In the genomic region with DNA sequence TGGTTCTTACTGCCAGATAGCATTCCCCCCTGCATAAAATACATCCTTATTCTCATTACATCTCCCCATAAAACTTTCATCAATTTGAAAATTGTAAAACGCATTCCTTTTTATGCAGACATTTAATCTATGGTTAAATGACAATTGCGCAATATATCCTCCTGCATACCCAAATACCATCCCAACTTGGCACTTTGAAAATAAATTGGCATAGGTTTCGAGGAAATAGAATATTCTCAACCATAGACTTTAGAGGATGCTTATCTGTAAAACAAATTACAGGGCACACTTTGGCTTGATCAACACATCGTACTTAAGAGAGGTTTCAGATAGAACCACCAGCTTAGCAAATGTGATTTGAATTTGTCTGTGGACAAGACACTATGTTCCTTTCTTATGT, we compare ENCODE assay signal across 22 cellular contexts. TPM values are rescaled to one million over a fixed set of nuclear protein-coding genes. Genes with fewer than 3 reads are reported as not detected.
"Had no signal": no experiment of that assay in that cellular context is flagged by ENCODE, and none has a peak within 500 bp of the region (broad histone marks: within the 10 kb centered on the region; RNA-seq: fewer than 3 reads in every experiment).

No MANE protein-coding gene starts in this region.

- H3K4me1 Mint-ChIP-seq: activated naive CD4-positive, alpha-beta T cell treated with anti-CD3 and anti-CD28 coated beads, Interleukin-2, amount 50 U/mL, for 24 hours; memory B cell; naive thymus-derived CD8-positive, alpha-beta T cell had no signal

- DNase-seq: activated CD4-positive, alpha-beta T cell treated with anti-CD3 and anti-CD28 coated beads, Interleukin-2, amount 50 U/mL, for 4 hours; activated gamma-delta T cell; adrenal gland; cerebellar nuclear complex; effector CD8-positive, alpha-beta T cell; esophagus squamous epithelium; left ventricle myocardium superior; mucosa of descending colon; naive thymus-derived CD8-positive, alpha-beta T cell; retina; stimulated activated CD4-positive, alpha-beta T cell treated with anti-CD3 and anti-CD28 coated beads, Interleukin-2, amount 100 ng/mL, for 24 hours; stimulated activated naive CD8-positive, alpha-beta T cell treated with anti-CD3 and anti-CD28 coated beads, Interleukin-15, Interleukin-2, amounts not matched to agents 100 U/mL and 50 U/mL, for 24 hours; substantia nigra; T-helper 2 cell; tibial artery; WERI-Rb-1 had no signal

- H3K9me3 Mint-ChIP-seq: activated naive CD4-positive, alpha-beta T cell treated with anti-CD3 and anti-CD28 coated beads, Interleukin-2, amount 50 U/mL, for 24 hours; memory B cell had no signal

- H3K9me3 ChIP-seq: adrenal gland, mucosa of descending colon, neutrophil, tibial artery had no signal

- H3K4me3 ChIP-seq: adrenal gland, esophagus squamous epithelium, mucosa of descending colon, tibial artery had no signal

- ATAC-seq: left ventricle myocardium superior; mucosa of descending colon; naive thymus-derived CD8-positive, alpha-beta T cell; stimulated activated naive CD8-positive, alpha-beta T cell treated with anti-CD3 and anti-CD28 coated beads, Interleukin-15, Interleukin-2, amounts not matched to agents 100 U/mL and 50 U/mL, for 24 hours had no signal

- H3K9ac ChIP-seq: parathyroid adenoma had no signal

- H3K27me3 Mint-ChIP-seq: dendritic cell treated with granulocyte-macrophage colony-stimulating factor and Interleukin-4, amounts not matched to agents 40 ng/mL and 50 ng/mL, for 4 days had no signal

- H3K4me1 ChIP-seq: adrenal gland, parathyroid adenoma had no signal

- H3K4me3 Mint-ChIP-seq: activated naive CD4-positive, alpha-beta T cell treated with anti-CD3 and anti-CD28 coated beads, Interleukin-2, amount 50 U/mL, for 24 hours; dendritic cell treated with granulocyte-macrophage colony-stimulating factor and Interleukin-4, amounts not matched to agents 40 ng/mL and 50 ng/mL, for 4 days; memory B cell; naive thymus-derived CD8-positive, alpha-beta T cell had no signal

- H3K36me3 Mint-ChIP-seq: activated naive CD4-positive, alpha-beta T cell treated with anti-CD3 and anti-CD28 coated beads, Interleukin-2, amount 50 U/mL, for 24 hours; memory B cell; naive thymus-derived CD8-positive, alpha-beta T cell had no signal

- H3K27ac ChIP-seq: adrenal gland, esophagus squamous epithelium, neutrophil, parathyroid adenoma, tibial artery, WERI-Rb-1 had no signal

- H3K36me3 ChIP-seq: adrenal gland, esophagus squamous epithelium, neutrophil, tibial artery, WERI-Rb-1 had no signal

- H3K27ac Mint-ChIP-seq: activated naive CD4-positive, alpha-beta T cell treated with anti-CD3 and anti-CD28 coated beads, Interleukin-2, amount 50 U/mL, for 24 hours; dendritic cell treated with granulocyte-macrophage colony-stimulating factor and Interleukin-4, amounts not matched to agents 40 ng/mL and 50 ng/mL, for 4 days; memory B cell; naive thymus-derived CD8-positive, alpha-beta T cell had no signal

- FAIRE-seq: bronchial epithelial cell had no signal

- H3K79me2 ChIP-seq: parathyroid adenoma had no signal

- H3K27me3 ChIP-seq: adrenal gland, esophagus squamous epithelium, neutrophil, tibial artery had no signal

- H2AFZ ChIP-seq: parathyroid adenoma had no signal

RNA-seq across cellular contexts. Expression of gene CAVIN2, which starts 31.0 kb away (rescaled TPM):
- total RNA-seq: naive thymus-derived CD8-positive, alpha-beta T cell had no signal
- polyA plus RNA-seq: naive thymus-derived CD8-positive, alpha-beta T cell had no signal
